Comparison of ENCODE assay signal across 15 cellular contexts in genomic region chr20:11140359-11140758, GRCh38.
DNase-seq lines count a peak whose midpoint lies in the region; TF ChIP-seq lines count a peak whose summit lies in the region.
"Had no signal": no experiment of that assay in that cellular context is flagged by ENCODE, and none has a peak within 500 bp of the region (broad histone marks: within the 10 kb centered on the region; RNA-seq: fewer than 3 reads in every experiment).

No MANE protein-coding gene starts in this region.

- no peak overlapping the region for H3K27ac ChIP-seq in AG04450 (ENCODE audit: low read depth, low read length)
- peak overlapping the region; percentile 74 for H3K27ac ChIP-seq in mammary epithelial cell (ENCODE audit: insufficient read depth, low read depth, low read length)
- no peak overlapping the region for H3K27ac ChIP-seq in substantia nigra (ENCODE audit: low read depth, low read length, poor library complexity, severe bottlenecking)
- H3K27ac ChIP-seq: neutrophil, PC-9 had no signal

- no peaks in the 10 kb centered on the region for H4K20me1 ChIP-seq in mammary epithelial cell (ENCODE audit: insufficient read depth, low read length)

- 5% methylated on average over 3 of the region's 3 CpGs for WGBS in mammary epithelial cell (ENCODE audit: low coverage, missing lambda C conversion rate)

- H3K36me3 ChIP-seq in mammary epithelial cell (ENCODE audit: insufficient read depth, low read length) (no peaks in the 10 kb centered on the region), kidney epithelial cell (ENCODE audit: control insufficient read depth, insufficient read depth, low read length) (no peaks in the 10 kb centered on the region)
- H3K36me3 ChIP-seq: neutrophil had no signal

- H3K4me1 ChIP-seq in mammary epithelial cell (ENCODE audit: insufficient read depth, low read length): peaks cover 21% of the 10 kb centered on the region

- POLR2A ChIA-PET in AG04450 (lab: Yijun Ruan, JAX): no interaction called here

- no peaks in the 10 kb centered on the region for H3K27me3 ChIP-seq in AG04450 (ENCODE audit: control insufficient read depth, insufficient read depth, low read length)
- no peaks in the 10 kb centered on the region for H3K27me3 ChIP-seq in mammary epithelial cell (ENCODE audit: insufficient read depth, low read length)
- H3K27me3 ChIP-seq in kidney epithelial cell (ENCODE audit: control insufficient read depth, insufficient read depth, low read length): no peaks in the 10 kb centered on the region

- peak overlapping the region; percentile 53 for H3K4me2 ChIP-seq in mammary epithelial cell (ENCODE audit: insufficient read depth, low read depth, low read length)
- H3K4me2 ChIP-seq: PC-9 had no signal

- DNase-seq in AG04450 (ENCODE audit: low read depth, low spot score) (peak; percentile 3), HS-27A (ENCODE audit: low read depth) (peak; percentile 53), mammary epithelial cell (peak; percentile 98), kidney epithelial cell (ENCODE audit: low read depth) (peak; percentile 87), substantia nigra (lab: John Stamatoyannopoulos, UW) (no peak), hypothalamus (lab: John Stamatoyannopoulos, UW) (no peak), epidermal melanocyte (ENCODE audit: insufficient read length, low spot score) (no peak)
- DNase-seq in activated effector memory CD4-positive, alpha-beta T cell treated with anti-CD3 and anti-CD28 coated beads, Interleukin-2, amount 50 U/mL, for 16 hours: no peak
- DNase-seq: activated CD8-positive, alpha-beta T cell treated with anti-CD3 and anti-CD28 coated beads for 36 hours; activated naive CD4-positive, alpha-beta T cell treated with Interleukin-2 at 50 U/mL for 16 hours; C1 segment of cervical spinal cord; NCI-H1092; T1000 had no signal

- H3K79me2 ChIP-seq in mammary epithelial cell (ENCODE audit: insufficient read depth, low read length): no peaks in the 10 kb centered on the region

- in situ Hi-C loops in mammary epithelial cell (cut with MboI; ENCODE audit: low sequenced_read_pairs in 2 of 2): no loop called here

- BruUV-seq in mammary epithelial cell (replicated peaks; lab: Mats Ljungman, UMichigan): no TSS peak

- TF ChIP-seq CTCF in AG04450 (IDR thresholded peaks at IDR 0.05; ENCODE audit: low read depth, low read length) (no peak), mammary epithelial cell (conservative IDR thresholded peaks at IDR 0.05 in 1 of 2, IDR thresholded peaks at IDR 0.05 in 1 of 2; ENCODE audit: extremely low read depth in 1 of 2, insufficient read depth in 1 of 2, low read depth in 1 of 2, low read length in 2 of 2) (peak in 1 of 2 donors; percentile 42), kidney epithelial cell (IDR thresholded peaks at IDR 0.05; ENCODE audit: insufficient read depth, low read length, poor library complexity, severe bottlenecking) (peak; percentile 5)

- CTCF ChIA-PET in AG04450 (lab: Charles Lee): no interaction called here
- CTCF ChIA-PET in mammary epithelial cell (lab: Charles Lee; ENCODE audit: low non-redundant PET): no interaction called here

- H3K4me3 ChIP-seq in AG04450 (ENCODE audit: low read depth, low read length) (no peak overlapping the region), mammary epithelial cell (replicated peaks in 1 of 3; ENCODE audit: insufficient read depth in 1 of 3, low read depth in 2 of 3, low read length in 3 of 3) (no peak overlapping the region), kidney epithelial cell (ENCODE audit: low read depth, low read length) (no peak overlapping the region)
- H3K4me3 ChIP-seq: PC-9 had no signal

- H3K9ac ChIP-seq in mammary epithelial cell (ENCODE audit: insufficient read depth, low read length): peak overlapping the region; percentile 34

- dilution Hi-C loops in mammary epithelial cell (cut with HindIII; ENCODE audit: low sequenced_read_pairs): no loop called here

- H3K9me3 ChIP-seq in AG04450 (ENCODE audit: control insufficient read depth, insufficient read depth, low read length) (no peaks in the 10 kb centered on the region), mammary epithelial cell (replicated peaks; ENCODE audit: insufficient read depth, low read length) (no peaks in the 10 kb centered on the region)
- H3K9me3 ChIP-seq: neutrophil had no signal

- peak overlapping the region; percentile 59 for H2AFZ ChIP-seq in mammary epithelial cell (ENCODE audit: low read depth, low read length)
- H2AFZ ChIP-seq: PC-9 had no signal

- intact Hi-C loops in mammary epithelial cell (cut with micrococcal nuclease): loop anchor here (1.0 to 5.0 kb wide), 8 partner anchors 39 to 588 kb away; no protein-coding TSS in a partner anchor

Comparison
In these comparisons a context has a peak if more than half of its experiments do, and no peak if none do; other contexts are left out.
1. DNase-seq: peak in AG04450 (single experiment), HS-27A (single experiment), mammary epithelial cell (single experiment) and kidney epithelial cell (single experiment); none in substantia nigra (0 of 49), hypothalamus (0 of 51), epidermal melanocyte (single experiment) and activated effector memory CD4-positive, alpha-beta T cell treated with anti-CD3 and anti-CD28 coated beads, Interleukin-2, amount 50 U/mL, for 16 hours (single experiment).